In the genomic region with DNA sequence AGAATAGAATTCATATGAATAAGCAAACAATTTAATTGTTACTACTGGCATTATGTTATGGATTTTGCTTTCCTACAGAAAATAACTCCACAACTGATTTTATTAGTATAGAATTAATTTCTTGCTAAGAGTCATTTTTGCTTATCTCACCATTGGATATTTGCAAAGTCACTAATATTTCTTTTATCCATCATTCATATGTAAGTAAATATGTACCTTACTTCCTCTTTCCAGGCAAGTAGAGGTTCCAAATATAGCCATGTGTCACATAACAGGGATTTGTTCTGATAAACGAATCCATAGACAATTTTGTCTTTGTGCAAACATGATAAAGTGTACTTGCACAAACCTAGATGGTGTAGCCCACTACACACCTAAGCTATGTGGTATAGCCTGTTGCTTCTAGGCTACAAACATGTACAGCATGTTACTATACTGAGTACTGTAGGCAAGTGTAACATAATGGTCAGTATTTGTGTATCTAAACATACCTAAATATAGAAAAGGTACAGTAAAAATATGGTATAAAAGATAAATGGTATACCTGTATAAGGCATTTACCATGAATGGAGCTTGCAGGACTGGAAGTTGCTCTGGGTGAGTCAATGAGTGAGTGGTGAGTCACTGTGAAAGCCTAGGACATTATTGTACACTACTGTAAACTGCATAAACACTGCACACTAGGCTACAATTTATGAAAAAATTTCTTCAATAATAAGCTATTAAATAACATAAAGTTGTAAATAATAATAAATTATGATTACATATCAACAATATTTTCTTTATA, we compare ENCODE assay signal across 1 cellular context.
A peak's percentile ranks its signal among the peaks of the same experiment; 100 is the strongest.
TF ChIP-seq lines count a peak whose summit lies in the region.

No MANE protein-coding gene starts in this region.

TF ChIP-seq in HepG2, 621 proteins besides CTCF, POLR2A, EP300 and RAD21:
- TF ChIP-seq ZNF274 (CRISPR knock-in tag; IDR thresholded peaks at IDR 0.05) (no peak), FOSL2 (CRISPR knock-in tag; IDR thresholded peaks at IDR 0.05) (peak; percentile 37; the same call in 1 of the 2 replicates)
